19 cellular contexts compared by ENCODE assay signal in the genomic region with DNA sequence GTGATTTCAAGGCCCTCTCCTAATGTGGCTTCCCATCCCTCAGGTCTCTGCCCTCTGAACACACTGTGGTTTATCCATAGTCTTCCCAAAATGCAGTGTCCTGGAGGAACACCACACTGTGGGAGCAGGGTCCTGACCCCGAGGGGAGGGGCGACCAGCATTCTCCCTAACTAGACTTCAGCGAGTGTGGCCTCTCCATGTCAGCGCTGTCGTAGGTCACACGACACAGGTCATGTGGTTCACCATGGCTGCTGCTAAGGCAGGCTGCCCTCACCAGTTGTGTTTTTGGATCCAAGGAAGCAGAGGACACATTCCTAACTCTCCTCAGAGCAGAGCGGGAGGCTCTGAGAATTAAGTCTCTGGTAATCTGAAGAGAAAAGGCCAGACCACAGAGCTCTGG. TPM values are rescaled to one million over a fixed set of nuclear protein-coding genes. Genes with fewer than 3 reads are reported as not detected.
DNase-seq lines count a peak whose midpoint lies in the region; ATAC-seq and TF ChIP-seq lines count a peak whose summit lies in the region.
"Had no signal": no experiment of that assay in that cellular context is flagged by ENCODE, and none has a peak within 500 bp of the region (broad histone marks: within the 10 kb centered on the region; RNA-seq: fewer than 3 reads in every experiment).

No MANE protein-coding gene starts in this region.

- H3K36me3 ChIP-seq in stomach, result peaks cover 49 to 87% (median 83%) of the 10 kb centered on the region in 4 donors

- no peaks in the 10 kb centered on the region for H3K9me3 ChIP-seq in stomach
- H3K9me3 ChIP-seq: mucosa of descending colon, suprapubic skin had no signal

- no peaks in the 10 kb centered on the region for H3K9me3 Mint-ChIP-seq in activated CD8-positive, alpha-beta T cell treated with anti-CD3 and anti-CD28 coated beads, Interleukin-2, amount 10 ng/mL, durations not matched to agents 7 days and 5 days (ENCODE audit: insufficient read depth)
- no peaks in the 10 kb centered on the region for H3K9me3 Mint-ChIP-seq in activated CD8-positive, alpha-beta T cell treated with anti-CD3 and anti-CD28 coated beads for 36 hours
- H3K9me3 Mint-ChIP-seq in chondrocyte (ENCODE audit: low read depth) (no peaks in the 10 kb centered on the region), nephron progenitor cell (no peaks in the 10 kb centered on the region)
- H3K9me3 Mint-ChIP-seq: activated T-helper 17 cell treated with anti-CD3 and anti-CD28 coated beads, Interleukin-2, amount 50 U/mL, for 72 hours; CD4-positive, alpha-beta T cell; H9 had no signal

- WGBS in stomach, 5 donors, result 87 to 95% (median 90%) methylated on average over 7 of the region's 7 CpGs

- H3K27ac ChIP-seq in stomach, result peak overlapping the region in 3 of 5 donors; percentile 85 to 87 (median 86)
- H3K27ac ChIP-seq: SK-N-MC, suprapubic skin had no signal

- TF ChIP-seq EP300 in stomach (IDR thresholded peaks at IDR 0.05), result no peak

- no peaks in the 10 kb centered on the region for H3K27me3 ChIP-seq in stomach
- H3K27me3 ChIP-seq: suprapubic skin had no signal

- CTCF ChIA-PET in activated CD8-positive, alpha-beta T cell treated with anti-CD3 and anti-CD28 coated beads, Interleukin-2, amount 10 ng/mL, durations not matched to agents 7 days and 5 days (lab: Charles Lee), result interaction anchor here (0.5 to 12.9 kb wide), 2 partner anchors 30 to 141 kb away, joined by 5 to 281 read pairs; no protein-coding TSS in a partner anchor
- CTCF ChIA-PET in activated CD8-positive, alpha-beta T cell treated with anti-CD3 and anti-CD28 coated beads for 36 hours (lab: Charles Lee), result interaction anchor here (18.8 kb wide), 1 partner anchor 140 kb away, joined by 347 read pairs; no protein-coding TSS in a partner anchor

- no peak for DNase-seq in activated CD8-positive, alpha-beta T cell treated with anti-CD3 and anti-CD28 coated beads, Interleukin-2, amount 10 ng/mL, durations not matched to agents 7 days and 5 days
- DNase-seq in activated CD8-positive, alpha-beta T cell treated with anti-CD3 and anti-CD28 coated beads for 36 hours, result no peak
- DNase-seq in chondrocyte (ENCODE audit: low spot score), result peak; percentile 63
- no peak for DNase-seq in nephron progenitor cell
- DNase-seq in stomach, result no peak
- DNase-seq in ecto neural progenitor cell (ENCODE audit: low spot score), result no peak
- DNase-seq: amygdala; CD4-positive, alpha-beta T cell; EL; H9; mucosa of descending colon; NCI-H1930; NCI-H510A treated with DMSO at 0.1 percent for 48 hours had no signal

- no peak for TF ChIP-seq CTCF in activated CD8-positive, alpha-beta T cell treated with anti-CD3 and anti-CD28 coated beads for 36 hours (IDR thresholded peaks at IDR 0.05)
- TF ChIP-seq CTCF in chondrocyte (IDR thresholded peaks at IDR 0.05) (no peak), nephron progenitor cell (IDR thresholded peaks at IDR 0.05) (no peak), stomach (IDR thresholded peaks at IDR 0.05) (no peak)

- ATAC-seq in activated CD8-positive, alpha-beta T cell treated with anti-CD3 and anti-CD28 coated beads, Interleukin-2, amount 10 ng/mL, durations not matched to agents 7 days and 5 days, result no peak
- no peak for ATAC-seq in activated CD8-positive, alpha-beta T cell treated with anti-CD3 and anti-CD28 coated beads for 36 hours
- ATAC-seq in GM19397 (IDR thresholded peaks at IDR 0.05; ENCODE audit: unreplicated experiment) (no peak), HG03025 (IDR thresholded peaks at IDR 0.05; ENCODE audit: low FRiP score, unreplicated experiment) (no peak)
- ATAC-seq: activated T-helper 17 cell treated with anti-CD3 and anti-CD28 coated beads, Interleukin-2, amount 50 U/mL, for 72 hours; mucosa of descending colon had no signal

- no peak for TF ChIP-seq POLR2A in stomach (IDR thresholded peaks at IDR 0.05)

- H3K4me1 Mint-ChIP-seq in activated CD8-positive, alpha-beta T cell treated with anti-CD3 and anti-CD28 coated beads, Interleukin-2, amount 10 ng/mL, durations not matched to agents 7 days and 5 days (ENCODE audit: low read depth), result peaks cover 18% of the 10 kb centered on the region
- H3K4me1 Mint-ChIP-seq in activated CD8-positive, alpha-beta T cell treated with anti-CD3 and anti-CD28 coated beads for 36 hours (ENCODE audit: low read depth), result peaks cover 7% of the 10 kb centered on the region
- H3K4me1 Mint-ChIP-seq in chondrocyte (ENCODE audit: low read depth) (peaks cover 82% of the 10 kb centered on the region), nephron progenitor cell (peaks cover 77% of the 10 kb centered on the region)

- peak overlapping the region; percentile 43 for H3K27ac Mint-ChIP-seq in activated CD8-positive, alpha-beta T cell treated with anti-CD3 and anti-CD28 coated beads, Interleukin-2, amount 10 ng/mL, durations not matched to agents 7 days and 5 days
- no peak overlapping the region for H3K27ac Mint-ChIP-seq in activated CD8-positive, alpha-beta T cell treated with anti-CD3 and anti-CD28 coated beads for 36 hours
- peak overlapping the region; percentile 99 for H3K27ac Mint-ChIP-seq in chondrocyte (ENCODE audit: unreplicated experiment)
- peak overlapping the region; percentile 74 for H3K27ac Mint-ChIP-seq in nephron progenitor cell
- H3K27ac Mint-ChIP-seq: activated T-helper 17 cell treated with anti-CD3 and anti-CD28 coated beads, Interleukin-2, amount 50 U/mL, for 72 hours; CD4-positive, alpha-beta T cell had no signal

- H3K27me3 Mint-ChIP-seq in activated CD8-positive, alpha-beta T cell treated with anti-CD3 and anti-CD28 coated beads, Interleukin-2, amount 10 ng/mL, durations not matched to agents 7 days and 5 days (ENCODE audit: low read depth), result no peaks in the 10 kb centered on the region
- H3K27me3 Mint-ChIP-seq in activated CD8-positive, alpha-beta T cell treated with anti-CD3 and anti-CD28 coated beads for 36 hours, result no peaks in the 10 kb centered on the region
- no peaks in the 10 kb centered on the region for H3K27me3 Mint-ChIP-seq in chondrocyte (ENCODE audit: low read depth)
- H3K27me3 Mint-ChIP-seq in nephron progenitor cell (ENCODE audit: low read depth, poor library complexity), result peaks cover 8% of the 10 kb centered on the region
- H3K27me3 Mint-ChIP-seq: activated T-helper 17 cell treated with anti-CD3 and anti-CD28 coated beads, Interleukin-2, amount 50 U/mL, for 72 hours; CD4-positive, alpha-beta T cell; progenitor cell of endocrine pancreas had no signal

- H3K4me3 Mint-ChIP-seq in activated CD8-positive, alpha-beta T cell treated with anti-CD3 and anti-CD28 coated beads, Interleukin-2, amount 10 ng/mL, durations not matched to agents 7 days and 5 days, result no peak overlapping the region
- H3K4me3 Mint-ChIP-seq in activated CD8-positive, alpha-beta T cell treated with anti-CD3 and anti-CD28 coated beads for 36 hours, result no peak overlapping the region
- H3K4me3 Mint-ChIP-seq in chondrocyte (ENCODE audit: unreplicated experiment) (no peak overlapping the region), nephron progenitor cell (no peak overlapping the region)
- H3K4me3 Mint-ChIP-seq: activated T-helper 17 cell treated with anti-CD3 and anti-CD28 coated beads, Interleukin-2, amount 50 U/mL, for 72 hours; CD4-positive, alpha-beta T cell; H9 had no signal

- H3K4me3 ChIP-seq in stomach, result no peak overlapping the region
- H3K4me3 ChIP-seq: mucosa of descending colon, SK-N-MC, suprapubic skin had no signal

- POLR2A ChIA-PET in activated CD8-positive, alpha-beta T cell treated with anti-CD3 and anti-CD28 coated beads, Interleukin-2, amount 10 ng/mL, durations not matched to agents 7 days and 5 days (lab: Charles Lee), result interaction anchor here (0.7 kb wide), 1 partner anchor 138 kb away, joined by 5 read pairs; no protein-coding TSS in a partner anchor
- POLR2A ChIA-PET in activated CD8-positive, alpha-beta T cell treated with anti-CD3 and anti-CD28 coated beads for 36 hours (lab: Charles Lee), result interaction anchor here (0.7 kb wide), 1 partner anchor 23 kb away, joined by 3 read pairs; no protein-coding TSS in a partner anchor

- intact Hi-C loops in activated CD8-positive, alpha-beta T cell treated with anti-CD3 and anti-CD28 coated beads for 36 hours (cut with micrococcal nuclease), result no loop called here
- intact Hi-C loops in stomach (cut with DNase I; ENCODE audit: low total_unique reads), result loop anchor here (10.0 kb wide), 1 partner anchor 242 kb away; a partner anchor contains a TSS

- H3K4me1 ChIP-seq in stomach, result peaks cover 0 to 59% (median 28%) of the 10 kb centered on the region in 4 donors

- H3K36me3 Mint-ChIP-seq in activated CD8-positive, alpha-beta T cell treated with anti-CD3 and anti-CD28 coated beads, Interleukin-2, amount 10 ng/mL, durations not matched to agents 7 days and 5 days (ENCODE audit: low read depth), result peaks cover 39% of the 10 kb centered on the region
- peaks cover 35% of the 10 kb centered on the region for H3K36me3 Mint-ChIP-seq in activated CD8-positive, alpha-beta T cell treated with anti-CD3 and anti-CD28 coated beads for 36 hours (ENCODE audit: low read depth)
- H3K36me3 Mint-ChIP-seq in chondrocyte (ENCODE audit: low read depth) (peaks cover 52% of the 10 kb centered on the region), nephron progenitor cell (ENCODE audit: low read depth) (peaks cover 57% of the 10 kb centered on the region)

RNA-seq across cellular contexts. Expression of a gene that starts 50.5 kb away (rescaled TPM):
- total RNA-seq in activated CD8-positive, alpha-beta T cell treated with anti-CD3 and anti-CD28 coated beads, Interleukin-2, amount 10 ng/mL, durations not matched to agents 7 days and 5 days, result 10 to 100 TPM; 27.5 to 29.8 TPM
- 10 to 100 TPM; 33.0 to 34.5 TPM for total RNA-seq in activated CD8-positive, alpha-beta T cell treated with anti-CD3 and anti-CD28 coated beads for 36 hours
- total RNA-seq in chondrocyte (125 to 138 TPM (median 127 TPM) in 3 replicates), stomach (100 to 1,000 TPM in 1 of 5 donors, 10 to 100 TPM in 4; 10.1 to 172 (median 22.9) TPM)
- polyA plus RNA-seq in stomach, result 1 to 10 TPM; 2.3 to 6.0 (median 3.2) TPM
